In the genomic region with DNA sequence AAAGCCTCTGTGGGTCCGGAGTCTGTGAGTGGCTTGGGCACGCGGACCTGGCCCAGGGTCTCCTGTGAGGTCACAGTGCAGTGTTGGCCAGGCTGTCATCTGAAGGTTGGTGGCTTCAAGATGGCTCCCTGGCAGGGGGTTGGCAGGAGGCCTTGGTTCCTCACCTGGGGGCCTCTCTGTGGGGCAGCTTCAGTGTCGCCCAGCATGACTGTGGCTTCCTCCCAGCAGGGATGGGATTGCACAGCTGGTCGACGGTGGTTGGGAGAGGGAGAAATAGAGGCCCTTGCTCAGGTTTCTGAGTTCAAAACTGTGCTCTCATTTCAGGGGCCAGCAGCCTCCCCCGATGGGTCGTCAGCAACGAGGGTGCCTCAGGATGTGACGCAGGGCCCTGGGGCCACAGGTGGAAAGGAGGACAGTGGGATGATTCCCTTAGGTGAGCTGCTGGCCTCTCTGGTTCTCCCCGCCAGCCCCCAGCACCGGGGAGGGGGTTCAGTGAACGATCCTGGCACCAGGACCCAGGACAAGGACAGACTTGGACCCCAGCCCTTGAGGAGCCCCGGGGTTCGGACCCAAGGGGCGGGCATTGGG, we compare ENCODE assay signal across 31 cellular contexts. TPM values are rescaled to one million over a fixed set of nuclear protein-coding genes. Genes with fewer than 3 reads are reported as not detected.
"Had no signal": no experiment of that assay in that cellular context is flagged by ENCODE, and none has a peak within 500 bp of the region (broad histone marks: within the 10 kb centered on the region; RNA-seq: fewer than 3 reads in every experiment).

No MANE protein-coding gene starts in this region.

- H3K4me1 ChIP-seq: suprapubic skin, vagina had no signal

- ATAC-seq: esophagus mucosa; gastrocnemius medialis; natural killer cell; pancreas; sciatic nerve; stimulated activated naive CD8-positive, alpha-beta T cell treated with anti-CD3 and anti-CD28 coated beads, Interleukin-15, amount 100 ng/mL, for 72 hours had no signal

- H3K9me3 ChIP-seq: gastrocnemius medialis, neutrophil, pancreas, suprapubic skin, transverse colon, vagina had no signal

- H3K27ac ChIP-seq: epithelial cell of prostate, neutrophil, pancreas, suprapubic skin, transverse colon, vagina had no signal

- H3K4me3 ChIP-seq: gastrocnemius medialis, lung, pancreas, smooth muscle cell, suprapubic skin, transverse colon, vagina had no signal

- FAIRE-seq: colon, keratinocyte, pancreas had no signal

- H3K27me3 ChIP-seq: gastrocnemius medialis, pancreas, suprapubic skin, transverse colon, vagina had no signal

- H3K4me2 ChIP-seq: smooth muscle cell had no signal

- DNase-seq: effector CD8-positive, alpha-beta T cell; endodermal cell; foreskin fibroblast; gastrocnemius medialis; head of caudate nucleus; natural killer cell; pancreas; stimulated activated CD4-positive, alpha-beta T cell treated with anti-CD3 and anti-CD28 coated beads, Interleukin-12 subunit alpha, Interleukin-12 subunit beta, amount 100 ng/mL, for 4 hours; stimulated activated CD4-positive, alpha-beta T cell treated with anti-CD3 and anti-CD28 coated beads, Interleukin-1b, Interleukin-23, amount 100 ng/mL, for 48 hours; stimulated activated CD4-positive, alpha-beta T cell treated with anti-CD3 and anti-CD28 coated beads, Interleukin-4, amount 100 ng/mL, for 1 hour; stimulated activated CD8-positive, alpha-beta memory T cell treated with anti-CD3 and anti-CD28 coated beads, Interleukin-4, amount 100 ng/mL, for 48 hours; stimulated activated naive CD4-positive, alpha-beta T cell; stimulated activated naive CD8-positive, alpha-beta T cell treated with anti-CD3 and anti-CD28 coated beads, Interleukin-15, amount 100 ng/mL, for 72 hours; transverse colon had no signal

RNA-seq across cellular contexts. Expression of gene GALP, which starts 17.5 kb away (rescaled TPM):
- total RNA-seq: esophagus mucosa, gastrocnemius medialis, glomerular endothelial cell, liver, lung, mononuclear cell, natural killer cell, omental fat pad, pancreas, posterior vena cava, sciatic nerve, smooth muscle cell, suprapubic skin, transverse colon, ureter, vagina had no signal
- polyA plus RNA-seq: keratinocyte, lung, neural cell, pancreas, smooth muscle cell had no signal

RNA-seq across cellular contexts. Expression of gene ZSCAN5B, which starts 39.3 kb away (rescaled TPM):
- total RNA-seq: endodermal cell, esophagus mucosa, gastrocnemius medialis, glomerular endothelial cell, lung, mononuclear cell, natural killer cell, omental fat pad, pancreas, posterior vena cava, sciatic nerve, smooth muscle cell, suprapubic skin, transverse colon, ureter, vagina had no signal
- polyA plus RNA-seq: keratinocyte, liver had no signal

RNA-seq across cellular contexts. Expression of gene ZSCAN5C, which starts 43.8 kb away (rescaled TPM):
- total RNA-seq: endodermal cell, esophagus mucosa, gastrocnemius medialis, glomerular endothelial cell, liver, lung, mononuclear cell, natural killer cell, omental fat pad, pancreas, posterior vena cava, sciatic nerve, smooth muscle cell, suprapubic skin, transverse colon, ureter, vagina had no signal
- polyA plus RNA-seq: keratinocyte, liver, lung, neural cell, pancreas, smooth muscle cell had no signal
